In genomic region chr9:130732793-130733221, GRCh38 we compare ENCODE assay signal across 2 cellular contexts.
A peak's percentile ranks its signal among the peaks of the same experiment; 100 is the strongest.
TF ChIP-seq lines count a peak whose summit lies in the region.

No MANE protein-coding gene starts in this region.

TF ChIP-seq in A549, 52 proteins besides CTCF, POLR2A, EP300 and RAD21:
- TF ChIP-seq FOSL2 (IDR thresholded peaks at IDR 0.05): no peak
- no peak for TF ChIP-seq FOSL2 (CRISPR knock-in tag; IDR thresholded peaks at IDR 0.05)
- TF ChIP-seq USF2 (IDR thresholded peaks at IDR 0.05): no peak
- TF ChIP-seq ESRRA (IDR thresholded peaks at IDR 0.05; ENCODE audit: borderline replicate concordance, low read length): no peak
- no peak for TF ChIP-seq ZC3H11A (IDR thresholded peaks at IDR 0.05)
- TF ChIP-seq PHF8 (IDR thresholded peaks at IDR 0.05; ENCODE audit: borderline replicate concordance, low read depth): no peak
- TF ChIP-seq NPAS2 (CRISPR knock-in tag; IDR thresholded peaks at IDR 0.05; ENCODE audit: borderline replicate concordance): no peak
- TF ChIP-seq GATA3 (IDR thresholded peaks at IDR 0.05; ENCODE audit: borderline replicate concordance): no peak
- no peak for TF ChIP-seq CBX2 (IDR thresholded peaks at IDR 0.05; ENCODE audit: borderline replicate concordance, low read depth)
- peak; percentile 55 to 61; a peak in 2 of 4 replicates for TF ChIP-seq CEBPB (IDR thresholded peaks at IDR 0.05)

TF ChIP-seq in H1, 55 proteins besides CTCF, POLR2A, EP300 and RAD21:
- TF ChIP-seq CEBPB (IDR thresholded peaks at IDR 0.05; ENCODE audit: low read depth, low read length): peak; percentile 78; the same call in 1 of the 2 replicates
- no peak for TF ChIP-seq YY1 (IDR thresholded peaks at IDR 0.05; ENCODE audit: low read depth, low read length)
